Comparison of ENCODE assay signal across 2 cellular contexts in genomic region chr18:9649164-9649540, GRCh38.
TF ChIP-seq lines count a peak whose summit lies in the region.

No MANE protein-coding gene starts in this region.

TF ChIP-seq in SK-N-SH, 30 proteins besides CTCF, POLR2A, EP300 and RAD21:
- TF ChIP-seq, protein P1, sequence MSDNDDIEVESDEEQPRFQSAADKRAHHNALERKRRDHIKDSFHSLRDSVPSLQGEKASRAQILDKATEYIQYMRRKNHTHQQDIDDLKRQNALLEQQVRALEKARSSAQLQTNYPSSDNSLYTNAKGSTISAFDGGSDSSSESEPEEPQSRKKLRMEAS (IDR thresholded peaks at IDR 0.05; ENCODE audit: low read depth), result no peak
- TF ChIP-seq POLR2AphosphoS5 (IDR thresholded peaks at IDR 0.05; ENCODE audit: low read depth, low read length), result no peak
- TF ChIP-seq USF2 (IDR thresholded peaks at IDR 0.05; ENCODE audit: borderline replicate concordance, low read depth, low read length), result no peak
- TF ChIP-seq RFX5 (IDR thresholded peaks at IDR 0.05; ENCODE audit: low read length), result no peak

TF ChIP-seq in SK-N-SH treated with all-trans-retinoic acid at 6 μM for 48 hours, 23 proteins besides CTCF, POLR2A, EP300 and RAD21:
- TF ChIP-seq PPARA (CRISPR knock-in tag; IDR thresholded peaks at IDR 0.05; ENCODE audit: borderline replicate concordance), result no peak
- no peak for TF ChIP-seq ZNF8 (CRISPR knock-in tag; IDR thresholded peaks at IDR 0.05)
- no peak for TF ChIP-seq ESRRG (CRISPR knock-in tag; IDR thresholded peaks at IDR 0.05)
- TF ChIP-seq GLIS3 (CRISPR knock-in tag; IDR thresholded peaks at IDR 0.05), result no peak
- TF ChIP-seq SNAI2 (CRISPR knock-in tag; IDR thresholded peaks at IDR 0.05), result no peak
- no peak for TF ChIP-seq TCF4 (CRISPR knock-in tag; IDR thresholded peaks at IDR 0.05; ENCODE audit: borderline replicate concordance)
- no peak for TF ChIP-seq CSRNP3 (CRISPR knock-in tag; IDR thresholded peaks at IDR 0.05)
- no peak for TF ChIP-seq TOX (CRISPR knock-in tag; IDR thresholded peaks at IDR 0.05; ENCODE audit: borderline replicate concordance)
- TF ChIP-seq, protein P2, sequence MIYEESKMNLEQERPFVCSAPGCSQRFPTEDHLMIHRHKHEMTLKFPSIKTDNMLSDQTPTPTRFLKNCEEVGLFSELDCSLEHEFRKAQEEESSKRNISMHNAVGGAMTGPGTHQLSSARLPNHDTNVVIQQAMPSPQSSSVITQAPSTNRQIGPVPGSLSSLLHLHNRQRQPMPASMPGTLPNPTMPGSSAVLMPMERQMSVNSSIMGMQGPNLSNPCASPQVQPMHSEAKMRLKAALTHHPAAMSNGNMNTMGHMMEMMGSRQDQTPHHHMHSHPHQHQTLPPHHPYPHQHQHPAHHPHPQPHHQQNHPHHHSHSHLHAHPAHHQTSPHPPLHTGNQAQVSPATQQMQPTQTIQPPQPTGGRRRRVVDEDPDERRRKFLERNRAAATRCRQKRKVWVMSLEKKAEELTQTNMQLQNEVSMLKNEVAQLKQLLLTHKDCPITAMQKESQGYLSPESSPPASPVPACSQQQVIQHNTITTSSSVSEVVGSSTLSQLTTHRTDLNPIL (CRISPR knock-in tag; IDR thresholded peaks at IDR 0.05; ENCODE audit: low read depth), result no peak
- TF ChIP-seq, protein P3, sequence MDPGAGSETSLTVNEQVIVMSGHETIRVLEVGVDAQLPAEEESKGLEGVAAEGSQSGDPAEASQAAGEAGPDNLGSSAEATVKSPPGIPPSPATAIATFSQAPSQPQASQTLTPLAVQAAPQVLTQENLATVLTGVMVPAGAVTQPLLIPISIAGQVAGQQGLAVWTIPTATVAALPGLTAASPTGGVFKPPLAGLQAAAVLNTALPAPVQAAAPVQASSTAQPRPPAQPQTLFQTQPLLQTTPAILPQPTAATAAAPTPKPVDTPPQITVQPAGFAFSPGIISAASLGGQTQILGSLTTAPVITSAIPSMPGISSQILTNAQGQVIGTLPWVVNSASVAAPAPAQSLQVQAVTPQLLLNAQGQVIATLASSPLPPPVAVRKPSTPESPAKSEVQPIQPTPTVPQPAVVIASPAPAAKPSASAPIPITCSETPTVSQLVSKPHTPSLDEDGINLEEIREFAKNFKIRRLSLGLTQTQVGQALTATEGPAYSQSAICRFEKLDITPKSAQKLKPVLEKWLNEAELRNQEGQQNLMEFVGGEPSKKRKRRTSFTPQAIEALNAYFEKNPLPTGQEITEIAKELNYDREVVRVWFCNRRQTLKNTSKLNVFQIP (CRISPR knock-in tag; IDR thresholded peaks at IDR 0.05; ENCODE audit: borderline replicate concordance, low read depth), result no peak
- no peak for TF ChIP-seq ARNTL (CRISPR knock-in tag; IDR thresholded peaks at IDR 0.05; ENCODE audit: borderline replicate concordance, low read depth)
- no peak for TF ChIP-seq ZFP30 (CRISPR knock-in tag; IDR thresholded peaks at IDR 0.05)
- no peak for TF ChIP-seq CSDC2 (CRISPR knock-in tag; IDR thresholded peaks at IDR 0.05)
- TF ChIP-seq OSR1 (CRISPR knock-in tag; IDR thresholded peaks at IDR 0.05), result no peak
- TF ChIP-seq ZNF70 (CRISPR knock-in tag; IDR thresholded peaks at IDR 0.05), result no peak
- no peak for TF ChIP-seq ISL1 (CRISPR knock-in tag; IDR thresholded peaks at IDR 0.05)
- TF ChIP-seq PATZ1 (CRISPR knock-in tag; IDR thresholded peaks at IDR 0.05; ENCODE audit: borderline replicate concordance), result no peak
- TF ChIP-seq ZFP3 (CRISPR knock-in tag; IDR thresholded peaks at IDR 0.05), result no peak
- TF ChIP-seq BACH2 (CRISPR knock-in tag; IDR thresholded peaks at IDR 0.05; ENCODE audit: borderline replicate concordance), result no peak
